Comparison of ENCODE assay signal across 8 cellular contexts in genomic region chr10:3668276-3668960, GRCh38.
DNase-seq lines count a peak whose midpoint lies in the region; ATAC-seq and TF ChIP-seq lines count a peak whose summit lies in the region.
"Had no signal": no experiment of that assay in that cellular context is flagged by ENCODE, and none has a peak within 500 bp of the region (broad histone marks: within the 10 kb centered on the region; RNA-seq: fewer than 3 reads in every experiment).

No MANE protein-coding gene starts in this region.

- TF ChIP-seq CTCF in epithelial cell of esophagus (IDR thresholded peaks at IDR 0.05; ENCODE audit: insufficient read depth, low read depth, low read length, missing control alignments) = no peak

- H3K4me3 ChIP-seq in epithelial cell of esophagus (ENCODE audit: low read length) = peak overlapping the region; percentile 44
- H3K4me3 ChIP-seq: SJSA1 had no signal

- no peak for ATAC-seq in HG02973 (IDR thresholded peaks at IDR 0.05; ENCODE audit: unreplicated experiment)

- peak; percentile 77 for DNase-seq in HT-29 (ENCODE audit: low spot score)
- peak; percentile 63 to 64 for DNase-seq in activated CD4-positive, alpha-beta T cell treated with anti-CD3 and anti-CD28 coated beads, Interleukin-2, amount 50 U/mL, for 4 hours
- DNase-seq in epithelial cell of esophagus (ENCODE audit: low read depth) = peak; percentile 87
- DNase-seq in occipital lobe (lab: John Stamatoyannopoulos, UW) = peak; percentile 11
- no peak for DNase-seq in cortex of kidney (lab: John Stamatoyannopoulos, UW)
- DNase-seq in cerebellar nuclear complex (lab: John Stamatoyannopoulos, UW) = no peak

Comparison
In these comparisons a context has a peak if more than half of its experiments do, and no peak if none do; other contexts are left out.
1. DNase-seq: peak in HT-29 (single experiment), activated CD4-positive, alpha-beta T cell treated with anti-CD3 and anti-CD28 coated beads, Interleukin-2, amount 50 U/mL, for 4 hours (2 of 2), epithelial cell of esophagus (single experiment) and occipital lobe (single experiment); none in cortex of kidney (single experiment) and cerebellar nuclear complex (0 of 2).